24 cellular contexts compared by ENCODE assay signal in the genomic region with DNA sequence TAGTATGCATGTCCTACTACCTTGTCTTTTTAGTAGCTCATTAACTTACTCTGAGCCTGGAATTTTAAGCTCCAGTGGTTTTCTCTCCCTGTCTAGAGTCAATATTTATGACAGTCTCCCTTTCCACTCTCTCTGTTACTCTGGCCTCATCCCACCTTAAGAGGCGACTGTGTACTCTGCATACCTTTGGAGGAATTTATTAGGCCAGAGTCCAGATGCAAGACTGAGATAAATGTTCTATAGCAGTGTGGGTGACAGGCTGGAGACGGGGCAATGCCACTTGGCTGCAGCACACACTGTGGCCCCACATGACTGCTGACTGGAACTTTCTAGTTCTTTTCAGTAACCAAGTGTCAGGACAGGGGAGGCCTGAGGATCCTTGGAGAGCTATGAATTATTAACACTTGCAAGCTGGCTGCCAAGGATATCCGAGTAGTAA. TPM values are rescaled to one million over a fixed set of nuclear protein-coding genes. Genes with fewer than 3 reads are reported as not detected.
DNase-seq lines count a peak whose midpoint lies in the region; FAIRE-seq and TF ChIP-seq lines count a peak whose summit lies in the region.
"Had no signal": no experiment of that assay in that cellular context is flagged by ENCODE, and none has a peak within 500 bp of the region (broad histone marks: within the 10 kb centered on the region; RNA-seq: fewer than 3 reads in every experiment).

No MANE protein-coding gene starts in this region.

- no peak for TF ChIP-seq EP300 in tibial nerve (IDR thresholded peaks at IDR 0.05)

- H3K27ac ChIP-seq in prostate gland (no peak overlapping the region), tibial nerve (no peak overlapping the region)
- H3K27ac ChIP-seq: cardiac muscle cell, HL-60, neural progenitor cell, SJSA1, upper lobe of left lung had no signal

- intact Hi-C loops in prostate gland (cut with DNase I), result no loop called here

- H3K4me3 ChIP-seq in prostate gland, result no peak overlapping the region
- no peak overlapping the region for H3K4me3 ChIP-seq in tibial nerve
- H3K4me3 ChIP-seq: cardiac muscle cell, HAP-1, neural progenitor cell, SJSA1, upper lobe of left lung had no signal

- H3K36me3 ChIP-seq in prostate gland (no peaks in the 10 kb centered on the region), tibial nerve (no peaks in the 10 kb centered on the region)
- H3K36me3 ChIP-seq: cardiac muscle cell, HAP-1, neural progenitor cell, SJSA1, upper lobe of left lung had no signal

- FAIRE-seq in RCC 7860 (lab: Jason Lieb, UNC) (peak; percentile 98), HTR-8/SVneo (lab: Jason Lieb, UNC) (no peak)

- no peaks in the 10 kb centered on the region for H3K9me3 Mint-ChIP-seq in HFFc6
- H3K9me3 Mint-ChIP-seq: activated T-helper 2 cell treated with anti-CD3 and anti-CD28 coated beads, Interferon-gamma antibody, Interleukin-2, Interleukin-4, amounts not matched to agents 10 μg/mL and 5 μg/mL and 100 μg/mL, durations not matched to agents 14 hours and 24 hours and 36 hours; neural progenitor cell had no signal

- TF ChIP-seq CTCF in HFFc6 (IDR thresholded peaks at IDR 0.05), result no peak
- TF ChIP-seq CTCF in prostate gland (IDR thresholded peaks at IDR 0.05), result no peak
- TF ChIP-seq CTCF in tibial nerve (IDR thresholded peaks at IDR 0.05), result no peak

- DNase-seq in HFFc6, result no peak
- DNase-seq in RCC 7860 (ENCODE audit: low spot score), result peak; percentile 99
- peak; percentile 96 for DNase-seq in kidney tubule cell (ENCODE audit: low spot score)
- peak; percentile 19 for DNase-seq in prostate gland (ENCODE audit: low spot score)
- no peak for DNase-seq in GDM1 (lab: John Stamatoyannopoulos, UW)
- no peak for DNase-seq in tibial nerve (ENCODE audit: low spot score in 2 of 2)
- no peak for DNase-seq in activated naive CD4-positive, alpha-beta T cell (lab: John Stamatoyannopoulos, UW)
- no peak for DNase-seq in HTR-8/SVneo (ENCODE audit: insufficient read length, low spot score)
- DNase-seq: KG1; NCI-H1048; NCI-H524 treated with DMSO at 0.1 percent for 48 hours; right cardiac atrium; stimulated activated naive CD4-positive, alpha-beta T cell treated with Interleukin-2 at 50 U/mL for 16 hours; upper lobe of left lung had no signal

- no peak overlapping the region for H3K4me3 Mint-ChIP-seq in HFFc6
- H3K4me3 Mint-ChIP-seq: memory B cell, neural progenitor cell had no signal

- TF ChIP-seq POLR2A in prostate gland (IDR thresholded peaks at IDR 0.05) (no peak), tibial nerve (IDR thresholded peaks at IDR 0.05) (no peak)

- H3K27ac Mint-ChIP-seq in HFFc6, result peak overlapping the region; percentile 4; the same call in 1 of the 2 replicates
- H3K27ac Mint-ChIP-seq: activated T-helper 2 cell treated with anti-CD3 and anti-CD28 coated beads, Interferon-gamma antibody, Interleukin-2, Interleukin-4, amounts not matched to agents 10 μg/mL and 5 μg/mL and 100 μg/mL, durations not matched to agents 14 hours and 24 hours and 36 hours; memory B cell; neural progenitor cell had no signal

- peaks cover 8% of the 10 kb centered on the region; the same call in 1 of the 2 replicates for H3K36me3 Mint-ChIP-seq in HFFc6 (ENCODE audit: low read depth)
- H3K36me3 Mint-ChIP-seq: neural progenitor cell had no signal

- H3K4me1 ChIP-seq in prostate gland (replicated peaks) (no peaks in the 10 kb centered on the region), tibial nerve (no peaks in the 10 kb centered on the region)
- H3K4me1 ChIP-seq: HAP-1, upper lobe of left lung had no signal

- peaks cover 53% of the 10 kb centered on the region for H3K4me1 Mint-ChIP-seq in HFFc6 (ENCODE audit: low read depth)
- H3K4me1 Mint-ChIP-seq: memory B cell had no signal

- H3K27me3 Mint-ChIP-seq in HFFc6 (ENCODE audit: insufficient read depth), result no peaks in the 10 kb centered on the region; the same call in 1 of the 2 replicates

- 28% methylated on average over 3 of the region's 3 CpGs for WGBS in prostate gland
- 61 to 67% methylated on average over 3 of the region's 3 CpGs for WGBS in tibial nerve, 2 donors

- H3K9me3 ChIP-seq in prostate gland (no peaks in the 10 kb centered on the region), tibial nerve (no peaks in the 10 kb centered on the region)
- H3K9me3 ChIP-seq: HAP-1, SJSA1, upper lobe of left lung had no signal

- H3K27me3 ChIP-seq in prostate gland (replicated peaks; ENCODE audit: insufficient read depth), result no peaks in the 10 kb centered on the region
- no peaks in the 10 kb centered on the region for H3K27me3 ChIP-seq in tibial nerve
- H3K27me3 ChIP-seq: cardiac muscle cell, neural progenitor cell, SJSA1, upper lobe of left lung had no signal

RNA-seq across cellular contexts. Expression of a gene that starts 4.1 kb away (rescaled TPM):
- 1 to 10 TPM in 2 of 6 experiments, under 1 TPM in 4; 0.50 to 1.5 (median 0.88) TPM for total RNA-seq in HFFc6 (2021; fragmentation: NEBNext Ultra II Directional; extraction: Animal tissue kit (Norgen Biotek cat#: 25700))
- total RNA-seq in prostate gland (under 1 TPM in 1 of 2 donors, not detected in 1; 0.55 TPM), tibial nerve (under 1 TPM in 1 of 4 donors, not detected in 3; 0.20 TPM)
- total RNA-seq: activated T-helper 2 cell treated with anti-CD3 and anti-CD28 coated beads, Interferon-gamma antibody, Interleukin-2, Interleukin-4, amounts not matched to agents 10 μg/mL and 5 μg/mL and 100 μg/mL, durations not matched to agents 14 hours and 24 hours and 36 hours; dermis microvascular lymphatic vessel endothelial cell; esophagus mucosa; glomerular endothelial cell had no signal

RNA-seq across cellular contexts. Expression of a gene that starts 8.1 kb away (rescaled TPM):
- not detected for total RNA-seq in HFFc6 (2021; fragmentation: NEBNext Ultra II Directional; extraction: Animal tissue kit (Norgen Biotek cat#: 25700))
- total RNA-seq in prostate gland (not detected), tibial nerve (under 1 TPM in 1 of 4 donors, not detected in 3; 0.21 TPM)
- total RNA-seq: activated T-helper 2 cell treated with anti-CD3 and anti-CD28 coated beads, Interferon-gamma antibody, Interleukin-2, Interleukin-4, amounts not matched to agents 10 μg/mL and 5 μg/mL and 100 μg/mL, durations not matched to agents 14 hours and 24 hours and 36 hours; cardiac muscle cell; dermis microvascular lymphatic vessel endothelial cell; esophagus mucosa; glomerular endothelial cell; right cardiac atrium had no signal

Comparison
In these comparisons a context has a peak if more than half of its experiments do, and no peak if none do; other contexts are left out.
1. DNase-seq: peak in RCC 7860 (single experiment), kidney tubule cell (single experiment) and prostate gland (single experiment); none in HFFc6 (single experiment), GDM1 (single experiment), tibial nerve (0 of 2), activated naive CD4-positive, alpha-beta T cell (0 of 4) and HTR-8/SVneo (single experiment).